Comparison of ENCODE assay signal across 10 cellular contexts in genomic region chr18:48578289-48578688, GRCh38.
"Had no signal": no experiment of that assay in that cellular context is flagged by ENCODE, and none has a peak within 500 bp of the region (broad histone marks: within the 10 kb centered on the region; RNA-seq: fewer than 3 reads in every experiment).

No MANE protein-coding gene starts in this region.

- H3K4me3 ChIP-seq: GM23338 had no signal

- H3K9me3 Mint-ChIP-seq: GM23338, HFFc6 had no signal

- DNase-seq: H9, HCEC 1CT, HFFc6, KBM-7 had no signal

- ATAC-seq: GM23338, HepG2 had no signal

- FAIRE-seq: H1, H54, HepG2 had no signal

- H3K27ac Mint-ChIP-seq: GM23338, H9, HFFc6 had no signal

- H3K4me3 Mint-ChIP-seq: GM23338, H9, HFFc6, IgD-negative memory B cell had no signal

- H3K27ac ChIP-seq: HL-60 had no signal
